ENCODE assay signal across 9 cellular contexts in the genomic region with DNA sequence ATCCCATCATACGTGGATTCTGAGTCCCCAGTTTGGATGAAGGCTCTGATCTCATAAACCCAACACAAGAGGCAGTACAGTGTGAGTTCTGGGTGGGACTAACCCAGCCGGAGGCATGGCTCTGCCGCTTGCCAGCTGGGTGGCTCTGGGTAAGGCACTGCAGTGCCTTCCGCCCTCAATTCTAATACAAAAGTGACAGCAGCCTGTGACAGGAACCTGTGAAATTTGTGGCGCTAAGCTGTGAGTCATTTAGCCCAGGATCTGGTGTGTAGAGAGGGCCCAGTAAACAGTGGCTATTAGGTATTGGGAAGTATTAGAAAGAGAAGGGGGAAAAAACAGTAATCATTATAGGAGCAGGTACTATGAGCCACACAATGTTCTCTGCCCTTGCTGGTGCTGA. TPM values are rescaled to one million over a fixed set of nuclear protein-coding genes. Genes with fewer than 3 reads are reported as not detected.
DNase-seq lines count a peak whose midpoint lies in the region; ATAC-seq and TF ChIP-seq lines count a peak whose summit lies in the region.
"Had no signal": no experiment of that assay in that cellular context is flagged by ENCODE, and none has a peak within 500 bp of the region (broad histone marks: within the 10 kb centered on the region; RNA-seq: fewer than 3 reads in every experiment).

No MANE protein-coding gene starts in this region.

- H3K4me3 ChIP-seq in trophoblast cell (ENCODE audit: low read depth, low read length), result no peak overlapping the region

- no peak overlapping the region for H3K9ac ChIP-seq in trophoblast cell (ENCODE audit: low read length)

- peaks cover 10% of the 10 kb centered on the region for H3K79me2 ChIP-seq in trophoblast cell (ENCODE audit: control insufficient read depth, insufficient read depth, low read length, poor library complexity)

- peaks cover 42% of the 10 kb centered on the region for H3K79me1 ChIP-seq in trophoblast cell (ENCODE audit: low read length)

- no peak overlapping the region for H2AFZ ChIP-seq in trophoblast cell (ENCODE audit: insufficient read depth, low read length, poor library complexity)

- peak overlapping the region; percentile 69 for H3K27ac Mint-ChIP-seq in Calu3 (ENCODE audit: unreplicated experiment)

- H3K9me3 ChIP-seq in trophoblast cell (ENCODE audit: insufficient read depth, low read depth, low read length), result no peaks in the 10 kb centered on the region

- H4K91ac ChIP-seq in trophoblast cell (ENCODE audit: low read depth, low read length), result peak overlapping the region; percentile 22

- H3K36me3 ChIP-seq in trophoblast cell (ENCODE audit: control insufficient read depth in 1 of 2, insufficient read depth in 2 of 2, low read length in 2 of 2), result peaks cover 10 to 18% of the 10 kb centered on the region in 2 experiments

- peaks cover 64% of the 10 kb centered on the region for H3K36me3 Mint-ChIP-seq in Calu3 (ENCODE audit: insufficient read depth, unreplicated experiment)

- H3K18ac ChIP-seq in trophoblast cell (ENCODE audit: low read length), result peak overlapping the region; percentile 38

- DNase-seq in Calu3 (no peak), NCI-H69 (lab: John Stamatoyannopoulos, UW) (peak; percentile 10), trophoblast cell (no peak), NCI-H128 (lab: John Stamatoyannopoulos, UW; ENCODE audit: unreplicated experiment) (no peak)
- DNase-seq: NCI-H446 treated with DMSO at 0.1 percent for 48 hours had no signal

- peak overlapping the region; percentile 28 for H2BK5ac ChIP-seq in trophoblast cell (ENCODE audit: low read depth, low read length, poor library complexity)

- H3K27ac ChIP-seq in trophoblast cell (ENCODE audit: low read depth, low read length), result peak overlapping the region; percentile 88

- no peak for TF ChIP-seq CTCF in Calu3 (IDR thresholded peaks at IDR 0.05; ENCODE audit: unreplicated experiment)

- peaks cover 53 to 59% of the 10 kb centered on the region in 2 experiments for H3K4me1 ChIP-seq in trophoblast cell (ENCODE audit: control insufficient read depth in 1 of 2, insufficient read depth in 2 of 2, low read length in 2 of 2)

- WGBS in trophoblast cell (ENCODE audit: extremely low coverage, insufficient coverage, insufficient read length), result no CpG with 5 or more reads among the region's 5 CpGs

- H3K14ac ChIP-seq in trophoblast cell (ENCODE audit: low read length), result peak overlapping the region; percentile 21

- no peak overlapping the region for H4K12ac ChIP-seq in trophoblast cell (ENCODE audit: low read depth, low read length)

- peak overlapping the region; percentile 83 for H2BK12ac ChIP-seq in trophoblast cell (ENCODE audit: low read length)

- no peak overlapping the region for H3K4me3 Mint-ChIP-seq in Calu3 (ENCODE audit: low read depth, unreplicated experiment)

- H3K4ac ChIP-seq in trophoblast cell (ENCODE audit: low read depth, low read length), result no peak overlapping the region

- H3K4me2 ChIP-seq in trophoblast cell (ENCODE audit: low read length), result peak overlapping the region; percentile 8

- H4K8ac ChIP-seq in trophoblast cell (ENCODE audit: low read depth, low read length), result peak overlapping the region; percentile 38

- H3K27me3 Mint-ChIP-seq in Calu3 (ENCODE audit: unreplicated experiment), result no peaks in the 10 kb centered on the region

- H3K4me1 Mint-ChIP-seq in Calu3 (ENCODE audit: low read depth, unreplicated experiment), result peaks cover 30% of the 10 kb centered on the region

- ATAC-seq in esophagus mucosa (peak; percentile 40), HG03378 (IDR thresholded peaks at IDR 0.05; ENCODE audit: unreplicated experiment) (no peak), HG03520 (IDR thresholded peaks at IDR 0.05; ENCODE audit: unreplicated experiment) (no peak), HG02938 (IDR thresholded peaks at IDR 0.05; ENCODE audit: unreplicated experiment) (no peak)

- peak overlapping the region; percentile 30 for H2BK120ac ChIP-seq in trophoblast cell (ENCODE audit: insufficient read depth, low read length, poor library complexity)

- no peak overlapping the region for H3K23ac ChIP-seq in trophoblast cell (ENCODE audit: low read length)

- no TSS peak for BruUV-seq in Calu3 (replicated peaks; lab: Mats Ljungman, UMichigan)

- H2AK5ac ChIP-seq in trophoblast cell (ENCODE audit: low read length), result peak overlapping the region; percentile 60

- no peaks in the 10 kb centered on the region for H3K27me3 ChIP-seq in trophoblast cell (ENCODE audit: insufficient read depth, low read length)

- intact Hi-C loops in Calu3 (cut with micrococcal nuclease; ENCODE audit: unreplicated experiment), result no loop called here

- CTCF ChIA-PET in Calu3 (lab: Charles Lee), result no interaction called here

- no peaks in the 10 kb centered on the region for H3K9me3 Mint-ChIP-seq in Calu3 (ENCODE audit: low read depth, unreplicated experiment)

RNA-seq across cellular contexts. Expression of gene HSPG2, which starts 23.3 kb away (rescaled TPM):
- total RNA-seq in Calu3 (2022) (397 and 398 TPM in 2 replicates), esophagus mucosa (91.0 TPM)
- polyA plus RNA-seq in trophoblast cell (2013), result 97.2 and 106 TPM in 2 replicates
